In the genomic region with DNA sequence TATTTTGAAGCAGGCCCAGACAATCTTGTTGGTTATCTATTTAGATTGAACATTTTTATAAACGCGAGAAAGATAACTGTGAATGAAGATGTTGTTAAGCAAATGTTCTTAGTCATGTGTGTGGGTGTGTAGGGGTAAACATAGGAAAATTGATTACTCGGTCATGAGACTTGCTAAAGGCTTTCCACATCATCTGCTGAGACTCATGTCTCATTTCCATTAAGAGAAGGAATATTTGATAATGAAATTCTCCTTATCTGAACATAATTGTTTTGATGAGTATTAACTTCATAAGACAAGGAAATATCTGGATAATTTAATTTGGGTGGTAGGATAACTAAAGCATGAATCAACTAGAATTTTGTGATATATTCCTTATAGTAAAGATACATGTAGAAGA, we compare ENCODE assay signal across 15 cellular contexts. TPM values are rescaled to one million over a fixed set of nuclear protein-coding genes. Genes with fewer than 3 reads are reported as not detected.
"Had no signal": no experiment of that assay in that cellular context is flagged by ENCODE, and none has a peak within 500 bp of the region (broad histone marks: within the 10 kb centered on the region; RNA-seq: fewer than 3 reads in every experiment).

No MANE protein-coding gene starts in this region.

- H3K36me3 Mint-ChIP-seq: activated naive CD8-positive, alpha-beta T cell treated with anti-CD3 and anti-CD28 coated beads, Interleukin-2, amount 10 ng/mL, durations not matched to agents 7 days and 5 days had no signal

- H3K9ac ChIP-seq: parathyroid adenoma had no signal

- H3K4me3 Mint-ChIP-seq: activated CD4-positive, alpha-beta memory T cell treated with anti-CD3 and anti-CD28 coated beads, Interleukin-2, amount 10 ng/mL, durations not matched to agents 7 days and 5 days; activated naive CD8-positive, alpha-beta T cell treated with anti-CD3 and anti-CD28 coated beads, Interleukin-2, amount 10 ng/mL, durations not matched to agents 7 days and 5 days; central memory CD8-positive, alpha-beta T cell; nephron progenitor cell had no signal

- H3K27me3 Mint-ChIP-seq: activated CD4-positive, alpha-beta memory T cell treated with anti-CD3 and anti-CD28 coated beads, Interleukin-2, amount 10 ng/mL, durations not matched to agents 7 days and 5 days; activated naive CD8-positive, alpha-beta T cell treated with anti-CD3 and anti-CD28 coated beads, Interleukin-2, amount 10 ng/mL, durations not matched to agents 7 days and 5 days had no signal

- H2AFZ ChIP-seq: parathyroid adenoma had no signal

- H3K36me3 ChIP-seq: ascending aorta, thyroid gland, vagina had no signal

- H3K4me1 ChIP-seq: ascending aorta, foreskin keratinocyte, parathyroid adenoma, thyroid gland, vagina had no signal

- DNase-seq: activated CD4-positive, alpha-beta memory T cell treated with anti-CD3 and anti-CD28 coated beads, Interleukin-2, amount 10 ng/mL, durations not matched to agents 7 days and 5 days; activated CD8-positive, alpha-beta memory T cell treated with anti-CD3 and anti-CD28 coated beads, Interleukin-2, amount 50 U/mL, for 4 hours; activated naive CD8-positive, alpha-beta T cell treated with anti-CD3 and anti-CD28 coated beads, Interleukin-2, amount 10 ng/mL, durations not matched to agents 7 days and 5 days; cortex of kidney; effector memory CD4-positive, alpha-beta T cell; foreskin keratinocyte; head of caudate nucleus; nephron progenitor cell; T-helper 9 cell; thyroid gland had no signal

- H3K4me1 Mint-ChIP-seq: activated CD4-positive, alpha-beta memory T cell treated with anti-CD3 and anti-CD28 coated beads, Interleukin-2, amount 10 ng/mL, durations not matched to agents 7 days and 5 days; activated naive CD8-positive, alpha-beta T cell treated with anti-CD3 and anti-CD28 coated beads, Interleukin-2, amount 10 ng/mL, durations not matched to agents 7 days and 5 days; central memory CD8-positive, alpha-beta T cell; nephron progenitor cell had no signal

- H3K27me3 ChIP-seq: ascending aorta, foreskin keratinocyte, thyroid gland, vagina had no signal

- H3K9me3 ChIP-seq: ascending aorta, thyroid gland, vagina had no signal

- H3K27ac ChIP-seq: ascending aorta, epithelial cell of prostate, foreskin keratinocyte, parathyroid adenoma, thyroid gland, vagina had no signal

- H3K9me3 Mint-ChIP-seq: activated CD4-positive, alpha-beta memory T cell treated with anti-CD3 and anti-CD28 coated beads, Interleukin-2, amount 10 ng/mL, durations not matched to agents 7 days and 5 days; activated naive CD8-positive, alpha-beta T cell treated with anti-CD3 and anti-CD28 coated beads, Interleukin-2, amount 10 ng/mL, durations not matched to agents 7 days and 5 days; central memory CD8-positive, alpha-beta T cell; nephron progenitor cell had no signal

- H3K27ac Mint-ChIP-seq: activated CD4-positive, alpha-beta memory T cell treated with anti-CD3 and anti-CD28 coated beads, Interleukin-2, amount 10 ng/mL, durations not matched to agents 7 days and 5 days; activated naive CD8-positive, alpha-beta T cell treated with anti-CD3 and anti-CD28 coated beads, Interleukin-2, amount 10 ng/mL, durations not matched to agents 7 days and 5 days; nephron progenitor cell had no signal

- H3K79me2 ChIP-seq: parathyroid adenoma had no signal

- H3K4me3 ChIP-seq: ascending aorta, thyroid gland, vagina had no signal

- ATAC-seq: foreskin keratinocyte had no signal

RNA-seq across cellular contexts. Expression of a gene that starts 19.7 kb away (rescaled TPM):
- total RNA-seq: foreskin keratinocyte had no signal
